Comparison of ENCODE assay signal across 9 cellular contexts in the genomic region with DNA sequence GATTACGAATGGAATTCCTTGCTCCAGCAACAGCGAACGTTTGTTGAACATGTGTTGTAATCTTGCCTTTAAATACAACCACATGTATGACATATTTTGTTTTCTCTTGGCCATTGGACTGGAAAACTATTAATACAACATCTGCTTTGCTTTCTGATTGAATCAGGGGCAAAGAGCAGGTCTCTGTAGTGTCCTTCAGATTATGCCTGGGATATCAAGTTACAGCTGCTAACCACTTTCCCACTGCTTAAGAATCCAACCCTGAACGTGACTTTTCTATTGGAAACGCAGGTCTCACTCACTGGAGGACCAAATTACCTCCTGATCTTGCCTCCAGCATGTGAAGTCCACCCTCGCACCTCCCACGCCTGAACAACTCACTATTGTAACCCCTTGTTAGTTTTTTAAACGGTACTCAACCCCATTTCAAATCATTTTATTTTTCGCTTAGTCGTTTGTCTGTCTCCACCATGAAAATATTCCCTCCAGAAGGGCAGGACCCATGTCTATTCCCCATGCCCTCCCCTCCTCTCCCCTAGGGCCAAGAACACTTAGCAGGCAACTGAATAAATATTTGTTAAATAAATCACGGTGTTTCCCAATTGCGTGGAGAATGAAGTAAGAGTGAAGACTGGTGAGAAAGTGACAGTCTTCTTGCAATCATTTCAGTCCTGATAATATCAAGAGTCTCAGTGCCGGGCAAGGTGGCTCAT. TPM values are rescaled to one million over a fixed set of nuclear protein-coding genes. Genes with fewer than 3 reads are reported as not detected.
DNase-seq lines count a peak whose midpoint lies in the region; ATAC-seq and TF ChIP-seq lines count a peak whose summit lies in the region.
"Had no signal": no experiment of that assay in that cellular context is flagged by ENCODE, and none has a peak within 500 bp of the region (broad histone marks: within the 10 kb centered on the region; RNA-seq: fewer than 3 reads in every experiment).

No MANE protein-coding gene starts in this region.

- peaks cover 4% of the 10 kb centered on the region in 2 donors for H3K4me1 ChIP-seq in aorta (ENCODE audit: control insufficient read depth in 1 of 2, insufficient read depth in 2 of 2, low read length in 2 of 2)

- 5 to 8% methylated on average over 13 of the region's 13 CpGs for WGBS in aorta, 2 donors

- no peak for TF ChIP-seq CTCF in astrocyte of the spinal cord (IDR thresholded peaks at IDR 0.05; ENCODE audit: low read depth, low read length)

- no peak for DNase-seq in Right ventricle myocardium inferior (ENCODE audit: missing footprints)
- DNase-seq in cardiac septum (ENCODE audit: low spot score): no peak
- peak; percentile 78 for DNase-seq in astrocyte of the spinal cord (ENCODE audit: low read depth, low spot score)
- peak; percentile 87 for DNase-seq in left kidney (ENCODE audit: low read depth, low spot score)
- DNase-seq in aorta: no peak
- no peak for DNase-seq in activated gamma-delta T cell (lab: John Stamatoyannopoulos, UW)
- no peak for DNase-seq in MV-4-11 (lab: John Stamatoyannopoulos, UW)

- H3K27ac ChIP-seq in aorta (ENCODE audit: low read depth in 1 of 2, low read length in 2 of 2): peak overlapping the region; percentile 63 to 96
- H3K27ac ChIP-seq: C4-2B had no signal

- intact Hi-C loops in Right ventricle myocardium inferior (cut with DNase I): no loop called here
- intact Hi-C loops in cardiac septum (cut with DNase I): no loop called here
- intact Hi-C loops in aorta (cut with DNase I): no loop called here

- H3K4me3 ChIP-seq in astrocyte of the spinal cord (ENCODE audit: low read depth, low read length) (no peak overlapping the region), aorta (ENCODE audit: low read length in 2 of 2) (no peak overlapping the region)

- in situ Hi-C loops in astrocyte of the spinal cord (cut with HindIII; ENCODE audit: low sequenced_read_pairs): no loop called here

- no peaks in the 10 kb centered on the region for H3K36me3 ChIP-seq in aorta (ENCODE audit: control insufficient read depth in 1 of 2, insufficient read depth in 2 of 2, low read length in 1 of 2)

- H3K9me3 ChIP-seq in aorta (ENCODE audit: control insufficient read depth, low read length): no peaks in the 10 kb centered on the region

- peak; percentile 77 for ATAC-seq in Right ventricle myocardium inferior
- ATAC-seq in aorta (ENCODE audit: low FRiP score): peak; percentile 55
- no peak for ATAC-seq in GM19023 (IDR thresholded peaks at IDR 0.05; ENCODE audit: unreplicated experiment)

- no peaks in the 10 kb centered on the region for H3K27me3 ChIP-seq in aorta (ENCODE audit: control insufficient read depth in 1 of 2, insufficient read depth in 2 of 2, low read length in 1 of 2)

RNA-seq across cellular contexts. Expression of a gene that starts 57.4 kb away (rescaled TPM):
- total RNA-seq in Right ventricle myocardium inferior (23.8 TPM), cardiac septum (25.7 TPM), aorta (100 to 1,000 TPM in 1 of 2 donors, 10 to 100 TPM in 1; 61.1 to 108 TPM)
- 1 to 10 TPM; 6.2 to 7.5 TPM for polyA plus RNA-seq in aorta

Comparison
In these comparisons a context has a peak if more than half of its experiments do, and no peak if none do; other contexts are left out.
1. DNase-seq: peak in astrocyte of the spinal cord (single experiment) and left kidney (single experiment); none in Right ventricle myocardium inferior (single experiment), cardiac septum (single experiment), aorta (0 of 2), activated gamma-delta T cell (single experiment) and MV-4-11 (single experiment).